1 cellular context compared by ENCODE assay signal in genomic region chr10:33867199-33867789, GRCh38.
TF ChIP-seq lines count a peak whose summit lies in the region.
"Not testable (repeated sequence)": the region's sequence is repeated elsewhere in the genome, so short reads cannot be mapped to it uniquely, and the experiment has no call there.

No MANE protein-coding gene starts in this region.

TF ChIP-seq in HepG2, 621 proteins besides CTCF, POLR2A, EP300 and RAD21 (continued from another document):
- TF ChIP-seq THRA (CRISPR knock-in tag; IDR thresholded peaks at IDR 0.05; ENCODE audit: borderline replicate concordance) (peak; percentile 65; the same call in 1 of the 2 replicates), NR2F1 (CRISPR knock-in tag; IDR thresholded peaks at IDR 0.05) (peak in 1 of 2 experiments; percentile 53; a peak in 1 of 4 replicates), ZBTB39 (CRISPR knock-in tag; IDR thresholded peaks at IDR 0.05) (peak; percentile 100), RXRA (CRISPR knock-in tag; IDR thresholded peaks at IDR 0.05) (peak; percentile 78; the same call in 1 of the 2 replicates), RXRB (CRISPR knock-in tag; IDR thresholded peaks at IDR 0.05; ENCODE audit: borderline replicate concordance) (peak; percentile 22; the same call in 1 of the 2 replicates), SALL1 (CRISPR knock-in tag; IDR thresholded peaks at IDR 0.05) (peak; percentile 61; the same call in 1 of the 2 replicates), BCL6 (CRISPR knock-in tag; IDR thresholded peaks at IDR 0.05) (peak; percentile 56), ZMYM4 (CRISPR knock-in tag; IDR thresholded peaks at IDR 0.05) (peak; percentile 81), HNF4A (CRISPR knock-in tag; IDR thresholded peaks at IDR 0.05) (peak; percentile 84), ZNF292 (CRISPR knock-in tag; IDR thresholded peaks at IDR 0.05; ENCODE audit: borderline replicate concordance, low read depth) (peak; percentile 23; the same call in 1 of the 2 replicates), SKI (IDR thresholded peaks at IDR 0.05; ENCODE audit: partially characterized antibody) (peak; percentile 21), PAXIP1 (CRISPR knock-in tag; conservative IDR thresholded peaks at IDR 0.05) (peak; percentile 39), ARID5B (CRISPR knock-in tag; IDR thresholded peaks at IDR 0.05) (peak; percentile 47), HNF4G (IDR thresholded peaks at IDR 0.05; ENCODE audit: borderline replicate concordance, low read depth, low read length) (0 out of 2 replicates have a peak, but pooled peaks have one; percentile 7), TCF7 (IDR thresholded peaks at IDR 0.05; ENCODE audit: low read depth) (peak; percentile 75; the same call in 1 of the 2 replicates), SOX13 (CRISPR knock-in tag; conservative IDR thresholded peaks at IDR 0.05 in 1 of 2, IDR thresholded peaks at IDR 0.05 in 1 of 2) (0 out of 4 replicates have a peak, but pooled peaks of 1 of the 2 experiments have one; percentile 16), TCF7L2 (IDR thresholded peaks at IDR 0.05; ENCODE audit: low read depth, low read length) (peak; percentile 60; the same call in 1 of the 2 replicates), CREM (IDR thresholded peaks at IDR 0.05) (peak; percentile 24; the same call in 1 of the 2 replicates), NR2F6 (IDR thresholded peaks at IDR 0.05) (peak; percentile 54), NR2F6 (CRISPR knock-in tag; IDR thresholded peaks at IDR 0.05) (peak; percentile 34; the same call in 1 of the 2 replicates)
- not testable (repeated sequence) for TF ChIP-seq HNF4G (CRISPR knock-in tag; IDR thresholded peaks at IDR 0.05; ENCODE audit: borderline replicate concordance, low read depth); SOX13 (IDR thresholded peaks at IDR 0.05); CREM (CRISPR knock-in tag; IDR thresholded peaks at IDR 0.05)
TF ChIP-seq in HepG2: peak in this region for 24; not testable (repeated sequence) for 597.
